In the genomic region with DNA sequence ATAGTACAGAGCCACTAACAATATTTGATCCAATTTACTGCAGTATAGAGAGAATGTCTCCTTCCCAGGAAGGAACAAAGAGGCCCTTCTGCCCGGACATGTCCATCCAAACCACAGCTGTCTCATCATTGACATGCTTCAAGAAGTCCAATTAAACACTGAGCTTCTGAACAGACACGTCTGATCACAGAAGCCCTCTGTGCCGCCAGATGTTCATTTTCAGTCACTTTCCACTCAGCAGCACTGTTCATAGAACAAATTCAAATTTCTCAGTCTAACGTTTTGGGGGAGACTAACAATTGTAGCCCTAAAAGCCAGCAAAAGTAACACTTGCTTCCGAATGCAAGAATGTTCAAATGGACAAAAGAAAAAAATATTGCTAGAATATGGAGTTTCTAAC, we compare ENCODE assay signal across 8 cellular contexts. TPM values are rescaled to one million over a fixed set of nuclear protein-coding genes. Genes with fewer than 3 reads are reported as not detected.
A peak's percentile ranks its signal among the peaks of the same experiment; 100 is the strongest.
DNase-seq lines count a peak whose midpoint lies in the region; ATAC-seq, FAIRE-seq and TF ChIP-seq lines count a peak whose summit lies in the region.

No MANE protein-coding gene starts in this region.

- no peak for ATAC-seq in activated T-helper 17 cell treated with anti-CD3 and anti-CD28 coated beads, Interleukin-2, amount 50 U/mL, for 72 hours (replicated peaks)
- ATAC-seq in GM19035 (IDR thresholded peaks at IDR 0.05; ENCODE audit: unreplicated experiment) (no peak), GM19324 (IDR thresholded peaks at IDR 0.05; ENCODE audit: low FRiP score, unreplicated experiment) (no peak)

- H3K4me1 Mint-ChIP-seq in activated T-helper 17 cell treated with anti-CD3 and anti-CD28 coated beads, Interleukin-2, amount 50 U/mL, for 72 hours = peaks cover 34% of the 10 kb centered on the region

- peak overlapping the region; percentile 97 for H3K4me3 Mint-ChIP-seq in activated T-helper 17 cell treated with anti-CD3 and anti-CD28 coated beads, Interleukin-2, amount 50 U/mL, for 72 hours

- peaks cover 68% of the 10 kb centered on the region for H3K36me3 Mint-ChIP-seq in activated T-helper 17 cell treated with anti-CD3 and anti-CD28 coated beads, Interleukin-2, amount 50 U/mL, for 72 hours (ENCODE audit: low read depth)

- peak overlapping the region; percentile 100 for H3K27ac Mint-ChIP-seq in activated T-helper 17 cell treated with anti-CD3 and anti-CD28 coated beads, Interleukin-2, amount 50 U/mL, for 72 hours

- intact Hi-C loops in kidney (cut with DNase I) = no loop called here
- intact Hi-C loops in testis (cut with DNase I; ENCODE audit: low total_unique reads) = no loop called here

- H3K27me3 ChIP-seq in AG04450 (ENCODE audit: control insufficient read depth, insufficient read depth, low read length) (no peaks in the 10 kb centered on the region), testis (no peaks in the 10 kb centered on the region)

- H3K36me3 ChIP-seq in kidney (ENCODE audit: control insufficient read depth in 1 of 2, insufficient read depth in 2 of 2, low read length in 2 of 2) (peaks cover 0 to 7% of the 10 kb centered on the region in 2 donors), testis (ENCODE audit: low read depth, missing control alignments) (no peaks in the 10 kb centered on the region)

- no peak overlapping the region for H3K4me3 ChIP-seq in AG04450 (ENCODE audit: low read depth, low read length)
- no peak overlapping the region for H3K4me3 ChIP-seq in kidney (ENCODE audit: low read length in 2 of 2)
- no peak overlapping the region for H3K4me3 ChIP-seq in testis

- POLR2A ChIA-PET in AG04450 (lab: Yijun Ruan, JAX) = interaction anchor here (1.6 to 2.0 kb wide), 2 partner anchors 15 to 40 kb away, joined by 6 to 9 read pairs; a partner anchor contains a TSS

- no peaks in the 10 kb centered on the region for H3K27me3 Mint-ChIP-seq in activated T-helper 17 cell treated with anti-CD3 and anti-CD28 coated beads, Interleukin-2, amount 50 U/mL, for 72 hours

- H3K9me3 ChIP-seq in AG04450 (ENCODE audit: control insufficient read depth, insufficient read depth, low read length) = no peaks in the 10 kb centered on the region
- H3K9me3 ChIP-seq in kidney (ENCODE audit: control insufficient read depth in 1 of 2, low read length in 2 of 2) = no peaks in the 10 kb centered on the region
- H3K9me3 ChIP-seq in testis = no peaks in the 10 kb centered on the region

- FAIRE-seq in kidney (lab: Jason Lieb, UNC) = no peak

- H3K27ac ChIP-seq in AG04450 (ENCODE audit: low read depth, low read length) (peak overlapping the region; percentile 48), kidney (ENCODE audit: low read depth in 2 of 2, low read length in 2 of 2) (peak overlapping the region in 1 of 2 donors; percentile 39), testis (peak overlapping the region; percentile 61 to 82)

- DNase-seq in AG04450 (ENCODE audit: low read depth, low spot score) = no peak
- DNase-seq in HPDE6-E6E7 (ENCODE audit: extremely low spot score) = peak; percentile 63
- DNase-seq in kidney = no peak
- no peak for DNase-seq in testis
- no peak for DNase-seq in NCI-H2107 (lab: John Stamatoyannopoulos, UW)

- H3K4me1 ChIP-seq in kidney (ENCODE audit: control insufficient read depth in 1 of 2, insufficient read depth in 1 of 2, low read depth in 1 of 2, low read length in 2 of 2) (peaks cover 16 to 30% of the 10 kb centered on the region in 2 donors), testis (peaks cover 41% of the 10 kb centered on the region)

- TF ChIP-seq POLR2A in testis (IDR thresholded peaks at IDR 0.05) = no peak

- CTCF ChIA-PET in AG04450 (lab: Charles Lee) = interaction anchor here (0.6 to 3.5 kb wide), 4 partner anchors 9 to 786 kb away, joined by 3 to 18 read pairs (median 4); a partner anchor contains a TSS

- WGBS in testis, 2 donors = 32 to 47% methylated on average over 5 of the region's 5 CpGs

- peak overlapping the region; percentile 0 to 39 for H3K9ac ChIP-seq in kidney (ENCODE audit: low read length in 2 of 2)

- TF ChIP-seq CTCF in AG04450 (IDR thresholded peaks at IDR 0.05; ENCODE audit: low read depth, low read length) = no peak
- no peak for TF ChIP-seq CTCF in kidney (IDR thresholded peaks at IDR 0.05; ENCODE audit: borderline replicate concordance, extremely low read depth, insufficient read depth)
- TF ChIP-seq CTCF in testis (IDR thresholded peaks at IDR 0.05) = no peak

- H3K9me3 Mint-ChIP-seq in activated T-helper 17 cell treated with anti-CD3 and anti-CD28 coated beads, Interleukin-2, amount 50 U/mL, for 72 hours = no peaks in the 10 kb centered on the region

RNA-seq across cellular contexts. Expression of a gene that starts 15.3 kb away (rescaled TPM):
- polyA plus RNA-seq in AG04450 (2011; rRNA removed) (66.9 and 72.6 TPM in 2 replicates), kidney (ENCODE audit: insufficient read depth, low read depth, low replicate concordance) (23.8 TPM), testis (ENCODE audit: insufficient read depth, low read depth, low replicate concordance) (24.6 TPM)
- polyA minus RNA-seq in AG04450 (2011; rRNA and poly(A)+ RNA removed) = 32.0 and 40.6 TPM in 2 replicates
- 100 to 1,000 TPM in 1 of 2 donors, 10 to 100 TPM in 1; 67.6 to 144 TPM for total RNA-seq in activated T-helper 17 cell treated with anti-CD3 and anti-CD28 coated beads, Interleukin-2, amount 50 U/mL, for 72 hours
- total RNA-seq in kidney (59.5 TPM), testis (10 to 100 TPM; 41.4 to 48.8 TPM)

RNA-seq across cellular contexts. Expression of a gene that starts 39.1 kb away (rescaled TPM):
- polyA plus RNA-seq in AG04450 (2011; rRNA removed) (35.8 and 37.7 TPM in 2 replicates), kidney (ENCODE audit: insufficient read depth, low read depth, low replicate concordance) (70.9 TPM), testis (ENCODE audit: insufficient read depth, low read depth, low replicate concordance) (34.4 TPM)
- polyA minus RNA-seq in AG04450 (2011; rRNA and poly(A)+ RNA removed) = 23.1 and 28.4 TPM in 2 replicates
- total RNA-seq in activated T-helper 17 cell treated with anti-CD3 and anti-CD28 coated beads, Interleukin-2, amount 50 U/mL, for 72 hours = 10 to 100 TPM; 33.8 to 38.6 TPM
- total RNA-seq in kidney (60.8 TPM), testis (10 to 100 TPM; 42.3 to 45.3 TPM)
